In the genomic region with DNA sequence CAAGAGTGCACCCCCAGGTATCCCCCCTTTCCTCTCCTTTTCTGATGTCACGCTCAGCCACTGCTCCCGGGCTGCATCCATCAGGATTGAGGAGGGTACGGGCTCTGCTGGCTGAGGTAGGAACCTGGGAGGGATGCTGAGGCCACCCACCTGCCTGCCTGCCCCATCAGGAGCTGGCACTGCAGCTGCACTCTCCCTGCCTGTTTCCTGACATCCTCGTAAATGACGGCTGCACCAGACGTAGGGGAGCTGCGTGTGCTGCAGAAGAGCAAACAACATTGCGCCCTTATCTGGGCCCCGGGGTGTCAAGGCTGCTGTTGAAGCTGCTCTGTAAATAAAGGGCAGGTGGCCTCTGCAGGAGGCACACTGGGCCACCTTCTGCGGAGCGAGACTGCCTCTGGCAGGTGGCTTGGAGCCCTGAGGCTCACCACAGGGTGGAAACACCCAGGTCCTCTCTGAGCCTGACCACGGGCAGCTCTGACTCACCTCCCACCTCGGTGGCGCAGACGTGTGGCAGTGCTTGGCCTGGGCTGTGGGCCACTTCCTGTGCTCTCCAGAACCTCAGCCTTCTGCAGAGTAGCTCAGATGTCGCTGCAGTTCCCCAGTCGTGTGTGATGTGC, we compare ENCODE assay signal across 10 cellular contexts. TPM values are rescaled to one million over a fixed set of nuclear protein-coding genes. Genes with fewer than 3 reads are reported as not detected.
DNase-seq lines count a peak whose midpoint lies in the region; ATAC-seq, FAIRE-seq and TF ChIP-seq lines count a peak whose summit lies in the region.
"Had no signal": no experiment of that assay in that cellular context is flagged by ENCODE, and none has a peak within 500 bp of the region (broad histone marks: within the 10 kb centered on the region; RNA-seq: fewer than 3 reads in every experiment).

No MANE protein-coding gene starts in this region.

- FAIRE-seq in HTR-8/SVneo (lab: Jason Lieb, UNC) = no peak

- ATAC-seq in HG02798 (IDR thresholded peaks at IDR 0.05; ENCODE audit: poor library complexity, unreplicated experiment) (peak; percentile 35), GM23338 (no peak), GM21367 (IDR thresholded peaks at IDR 0.05; ENCODE audit: unreplicated experiment) (no peak)

- TF ChIP-seq CTCF in RWPE1 (conservative IDR thresholded peaks at IDR 0.05; ENCODE audit: low read depth) (no peak), GM23338 (conservative IDR thresholded peaks at IDR 0.05; ENCODE audit: low read depth in 2 of 2) (no peak)

- H3K4me3 ChIP-seq in GM23338 = no peak overlapping the region

- H3K36me3 Mint-ChIP-seq in GM23338 (ENCODE audit: low read depth) = peaks cover 34% of the 10 kb centered on the region

- 0 out of 2 replicates have a peak, but pooled peaks cover 11% of the 10 kb centered on the region for H3K79me2 ChIP-seq in GM23338 (replicated peaks; ENCODE audit: insufficient read depth)

- no peak overlapping the region for H2AFZ ChIP-seq in GM23338

- no peaks in the 10 kb centered on the region for H3K9me3 Mint-ChIP-seq in GM23338

- no peak overlapping the region for H3K4me3 Mint-ChIP-seq in GM23338

- peaks cover under 1% of the 10 kb centered on the region for H4K20me1 ChIP-seq in GM23338 (replicated peaks; ENCODE audit: insufficient read depth)

- no peak overlapping the region for H3K4me2 ChIP-seq in GM23338

- no peaks in the 10 kb centered on the region for H3K4me1 ChIP-seq in GM23338 (ENCODE audit: insufficient read depth)

- H3K4me1 Mint-ChIP-seq in GM23338 = no peaks in the 10 kb centered on the region; the same call in 2 of the 3 replicates

- no peak overlapping the region for H3K27ac Mint-ChIP-seq in GM23338

- no peaks in the 10 kb centered on the region for H3K36me3 ChIP-seq in GM23338 (ENCODE audit: insufficient read depth)

- POLR2A ChIA-PET in RWPE1 (lab: Yijun Ruan, JAX; ENCODE audit: low non-redundant PET) = no interaction called here

- H3K27me3 Mint-ChIP-seq in GM23338 (ENCODE audit: insufficient read depth, low read depth, poor library complexity) = peaks cover 6% of the 10 kb centered on the region

- DNase-seq in AG08396 (ENCODE audit: low spot score) (peak; percentile 23), RWPE1 (ENCODE audit: low spot score) (no peak), GM23338 (ENCODE audit: low spot score) (no peak), HTR-8/SVneo (ENCODE audit: insufficient read length, low spot score) (no peak)
- DNase-seq in activated gamma-delta T cell treated with anti-CD3 and anti-CD28 coated beads, Interleukin-2, amount 50 U/mL, for 16 hours (ENCODE audit: low read depth) = peak; percentile 78
- DNase-seq in stimulated activated CD4-positive, alpha-beta T cell treated with anti-CD3 and anti-CD28 coated beads, Interleukin-12 subunit alpha, Interleukin-12 subunit beta, amount 100 ng/mL, for 4 hours = peak; percentile 35

- no peaks in the 10 kb centered on the region for H3K27me3 ChIP-seq in GM23338 (ENCODE audit: insufficient read depth)

- CTCF ChIA-PET in RWPE1 (lab: Yijun Ruan, JAX) = interaction anchor here (0.6 to 1.1 kb wide), 3 partner anchors 34 to 181 kb away, joined by 3 to 4 read pairs (median 3); no protein-coding TSS in a partner anchor

- no peaks in the 10 kb centered on the region for H3F3A ChIP-seq in GM23338 (replicated peaks; ENCODE audit: low read depth)

- peak overlapping the region; percentile 85 for H3K27ac ChIP-seq in RWPE1
- no peak overlapping the region for H3K27ac ChIP-seq in GM23338 (ENCODE audit: low read depth)

- H3K9me2 ChIP-seq in GM23338 (ENCODE audit: insufficient read depth) = no peaks in the 10 kb centered on the region

TF ChIP-seq in GM23338, 12 proteins besides CTCF, POLR2A, EP300 and RAD21 (continues in another document):
- no peak for TF ChIP-seq EZH2 (IDR thresholded peaks at IDR 0.05; ENCODE audit: low read depth, unreplicated experiment)
- TF ChIP-seq NANOG (IDR thresholded peaks at IDR 0.05; ENCODE audit: borderline replicate concordance) = no peak
- no peak for TF ChIP-seq STAT1 (IDR thresholded peaks at IDR 0.05; ENCODE audit: unreplicated experiment)
- no peak for TF ChIP-seq EZH2phosphoT487 (IDR thresholded peaks at IDR 0.05; ENCODE audit: unreplicated experiment)
- TF ChIP-seq ZNF114 (CRISPR knock-in tag; IDR thresholded peaks at IDR 0.05) = no peak
- TF ChIP-seq ZNF331 (CRISPR knock-in tag; IDR thresholded peaks at IDR 0.05; ENCODE audit: low read depth) = no peak
- TF ChIP-seq, protein P1, sequence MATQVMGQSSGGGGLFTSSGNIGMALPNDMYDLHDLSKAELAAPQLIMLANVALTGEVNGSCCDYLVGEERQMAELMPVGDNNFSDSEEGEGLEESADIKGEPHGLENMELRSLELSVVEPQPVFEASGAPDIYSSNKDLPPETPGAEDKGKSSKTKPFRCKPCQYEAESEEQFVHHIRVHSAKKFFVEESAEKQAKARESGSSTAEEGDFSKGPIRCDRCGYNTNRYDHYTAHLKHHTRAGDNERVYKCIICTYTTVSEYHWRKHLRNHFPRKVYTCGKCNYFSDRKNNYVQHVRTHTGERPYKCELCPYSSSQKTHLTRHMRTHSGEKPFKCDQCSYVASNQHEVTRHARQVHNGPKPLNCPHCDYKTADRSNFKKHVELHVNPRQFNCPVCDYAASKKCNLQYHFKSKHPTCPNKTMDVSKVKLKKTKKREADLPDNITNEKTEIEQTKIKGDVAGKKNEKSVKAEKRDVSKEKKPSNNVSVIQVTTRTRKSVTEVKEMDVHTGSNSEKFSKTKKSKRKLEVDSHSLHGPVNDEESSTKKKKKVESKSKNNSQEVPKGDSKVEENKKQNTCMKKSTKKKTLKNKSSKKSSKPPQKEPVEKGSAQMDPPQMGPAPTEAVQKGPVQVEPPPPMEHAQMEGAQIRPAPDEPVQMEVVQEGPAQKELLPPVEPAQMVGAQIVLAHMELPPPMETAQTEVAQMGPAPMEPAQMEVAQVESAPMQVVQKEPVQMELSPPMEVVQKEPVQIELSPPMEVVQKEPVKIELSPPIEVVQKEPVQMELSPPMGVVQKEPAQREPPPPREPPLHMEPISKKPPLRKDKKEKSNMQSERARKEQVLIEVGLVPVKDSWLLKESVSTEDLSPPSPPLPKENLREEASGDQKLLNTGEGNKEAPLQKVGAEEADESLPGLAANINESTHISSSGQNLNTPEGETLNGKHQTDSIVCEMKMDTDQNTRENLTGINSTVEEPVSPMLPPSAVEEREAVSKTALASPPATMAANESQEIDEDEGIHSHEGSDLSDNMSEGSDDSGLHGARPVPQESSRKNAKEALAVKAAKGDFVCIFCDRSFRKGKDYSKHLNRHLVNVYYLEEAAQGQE (IDR thresholded peaks at IDR 0.05; ENCODE audit: unreplicated experiment) = no peak

RNA-seq across cellular contexts. Expression of a gene that starts 30.9 kb away (rescaled TPM):
- total RNA-seq in GM23338 (2014; rRNA removed; shearing (Covaris generic)) = 48.0 and 51.8 TPM in 2 replicates
- 17.8 and 19.5 TPM in 2 replicates for polyA plus RNA-seq in GM23338 (2016; fragmentation: Nextera tagmentation; extraction: Ambion mirVana)

RNA-seq across cellular contexts. Expression of a gene that starts 31.0 kb away (rescaled TPM):
- 17.7 and 17.9 TPM in 2 replicates for total RNA-seq in GM23338 (2014; rRNA removed; shearing (Covaris generic))
- 11.5 and 11.6 TPM in 2 replicates for polyA plus RNA-seq in GM23338 (2016; fragmentation: Nextera tagmentation; extraction: Ambion mirVana)

RNA-seq across cellular contexts. Expression of a gene that starts 49.4 kb away (rescaled TPM):
- not detected in 2 replicates for total RNA-seq in GM23338 (2014; rRNA removed; shearing (Covaris generic))
- not detected in 2 replicates for polyA plus RNA-seq in GM23338 (2016; fragmentation: Nextera tagmentation; extraction: Ambion mirVana)
- total RNA-seq: liver; T-helper 1 cell treated with Interleukin-12 subunit alpha and Interleukin-12 subunit beta and Interleukin-4 antibody, amounts not matched to agents 30 ng/mL and 1 ng/mL, for 36 hours had no signal
- polyA plus RNA-seq: liver had no signal

Comparison
In these comparisons a context has a peak if more than half of its experiments do, and no peak if none do; other contexts are left out.
1. DNase-seq: peak in AG08396 (single experiment), activated gamma-delta T cell treated with anti-CD3 and anti-CD28 coated beads, Interleukin-2, amount 50 U/mL, for 16 hours (single experiment) and stimulated activated CD4-positive, alpha-beta T cell treated with anti-CD3 and anti-CD28 coated beads, Interleukin-12 subunit alpha, Interleukin-12 subunit beta, amount 100 ng/mL, for 4 hours (single experiment); none in RWPE1 (single experiment), GM23338 (single experiment) and HTR-8/SVneo (single experiment).